In the genomic region with DNA sequence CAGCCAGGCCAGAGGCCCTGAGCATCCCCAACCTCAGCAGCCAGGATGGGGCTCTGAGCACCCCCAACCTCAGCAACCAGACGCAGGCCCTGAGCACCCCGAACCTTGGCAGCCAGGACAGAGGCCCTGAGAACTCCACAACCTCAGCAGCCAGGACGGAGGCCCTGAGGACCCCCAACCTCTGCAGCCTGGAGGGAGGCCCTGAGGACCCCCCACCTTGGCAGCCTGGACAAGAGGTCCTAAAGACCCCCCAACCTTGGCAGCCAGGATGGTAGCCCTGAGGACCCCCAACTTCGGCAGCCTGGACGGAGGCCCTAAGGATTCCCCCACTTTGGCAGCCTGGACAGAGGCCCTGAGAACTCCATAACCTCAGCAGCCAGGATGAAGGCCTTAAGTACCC, we compare ENCODE assay signal across 7 cellular contexts.
"Had no signal": no experiment of that assay in that cellular context is flagged by ENCODE, and none has a peak within 500 bp of the region (broad histone marks: within the 10 kb centered on the region; RNA-seq: fewer than 3 reads in every experiment).

No MANE protein-coding gene starts in this region.

- DNase-seq: H9, HCEC 1CT, IMR-90, KBM-7 had no signal

- ATAC-seq: GM23338 had no signal

- H3K9me3 Mint-ChIP-seq: GM23338, H9 had no signal

- H3K27ac ChIP-seq: HL-60, KMS-11 had no signal

- H3K4me3 Mint-ChIP-seq: GM23338, H9 had no signal

- H3K27ac Mint-ChIP-seq: GM23338, H9 had no signal

- H3K4me3 ChIP-seq: GM23338 had no signal

- H3K4me1 Mint-ChIP-seq: GM23338, H9 had no signal
